17 cellular contexts compared by ENCODE assay signal in the genomic region with DNA sequence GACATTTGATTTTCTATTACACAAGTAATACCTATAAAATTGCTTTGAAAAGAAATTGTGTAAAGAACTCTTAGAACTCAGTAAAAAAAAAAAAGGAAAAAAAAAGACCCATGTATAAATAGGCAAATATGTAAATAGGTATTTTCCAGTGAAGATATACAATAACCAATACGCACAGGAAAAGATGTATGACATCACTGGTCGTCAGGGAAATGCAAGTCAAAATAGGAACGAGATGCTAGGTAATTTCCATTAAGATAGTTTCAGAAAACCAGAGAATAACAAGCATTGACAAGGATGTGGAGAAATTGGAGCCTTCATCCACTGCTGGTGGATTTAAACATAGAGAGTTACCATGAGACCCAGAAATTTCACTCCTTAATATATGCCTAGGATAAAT.
DNase-seq lines count a peak whose midpoint lies in the region; ATAC-seq and TF ChIP-seq lines count a peak whose summit lies in the region.
"Had no signal": no experiment of that assay in that cellular context is flagged by ENCODE, and none has a peak within 500 bp of the region (broad histone marks: within the 10 kb centered on the region; RNA-seq: fewer than 3 reads in every experiment).

No MANE protein-coding gene starts in this region.

- H3K9me3 Mint-ChIP-seq in MCF 10A (ENCODE audit: unreplicated experiment) = no peaks in the 10 kb centered on the region
- H3K9me3 Mint-ChIP-seq in IgD-negative memory B cell = peaks cover 0 to 6% (median 2%) of the 10 kb centered on the region in 3 donors
- H3K9me3 Mint-ChIP-seq in stimulated activated naive B cell treated with anti-CD40 and anti-IgM and Interleukin-4, amounts not matched to agents 10 μg/mL and 1 μg/mL and 100 μg/mL, for 72 hours = peaks cover 0 to 4% of the 10 kb centered on the region in 2 donors
- no peaks in the 10 kb centered on the region for H3K9me3 Mint-ChIP-seq in activated CD8-positive, alpha-beta T cell treated with anti-CD3 and anti-CD28 coated beads, Interleukin-2, amount 10 ng/mL, durations not matched to agents 7 days and 5 days (ENCODE audit: insufficient read depth)

- CTCF ChIA-PET in MCF 10A (lab: Yijun Ruan, JAX) = no interaction called here
- CTCF ChIA-PET in activated CD8-positive, alpha-beta T cell treated with anti-CD3 and anti-CD28 coated beads, Interleukin-2, amount 10 ng/mL, durations not matched to agents 7 days and 5 days (lab: Charles Lee) = no interaction called here

- no TSS peak for BruUV-seq in MCF 10A (replicated peaks; lab: Mats Ljungman, UMichigan)

- no peaks in the 10 kb centered on the region for H3K36me3 Mint-ChIP-seq in MCF 10A (ENCODE audit: insufficient read depth, unreplicated experiment)
- no peaks in the 10 kb centered on the region for H3K36me3 Mint-ChIP-seq in IgD-negative memory B cell
- H3K36me3 Mint-ChIP-seq in stimulated activated naive B cell treated with anti-CD40 and anti-IgM and Interleukin-4, amounts not matched to agents 10 μg/mL and 1 μg/mL and 100 μg/mL, for 72 hours = peaks cover 0 to 2% of the 10 kb centered on the region in 2 donors
- H3K36me3 Mint-ChIP-seq in activated CD8-positive, alpha-beta T cell treated with anti-CD3 and anti-CD28 coated beads, Interleukin-2, amount 10 ng/mL, durations not matched to agents 7 days and 5 days (ENCODE audit: low read depth) = no peaks in the 10 kb centered on the region

- H3K27me3 Mint-ChIP-seq in MCF 10A (ENCODE audit: insufficient read depth, unreplicated experiment) (peaks cover 7% of the 10 kb centered on the region), IgD-negative memory B cell (peaks cover 2% of the 10 kb centered on the region)
- no peaks in the 10 kb centered on the region for H3K27me3 Mint-ChIP-seq in stimulated activated naive B cell treated with anti-CD40 and anti-IgM and Interleukin-4, amounts not matched to agents 10 μg/mL and 1 μg/mL and 100 μg/mL, for 72 hours
- H3K27me3 Mint-ChIP-seq in activated CD8-positive, alpha-beta T cell treated with anti-CD3 and anti-CD28 coated beads, Interleukin-2, amount 10 ng/mL, durations not matched to agents 7 days and 5 days (ENCODE audit: low read depth) = no peaks in the 10 kb centered on the region
- H3K27me3 Mint-ChIP-seq: central memory CD8-positive, alpha-beta T cell had no signal

- TF ChIP-seq CTCF in MCF 10A (IDR thresholded peaks at IDR 0.05; ENCODE audit: unreplicated experiment) (no peak), breast epithelium (IDR thresholded peaks at IDR 0.05) (no peak), gastrocnemius medialis (IDR thresholded peaks at IDR 0.05 in 4 of 5, conservative IDR thresholded peaks at IDR 0.05 in 1 of 5) (no peak)

- in situ Hi-C loops in gastrocnemius medialis (cut with MboI; ENCODE audit: low sequenced_read_pairs in 4 of 4) = no loop called here

- DNase-seq in MCF 10A (ENCODE audit: unreplicated experiment) (peak; percentile 4), breast epithelium (ENCODE audit: low spot score in 2 of 2) (no peak), islet precursor cell (no peak), gastrocnemius medialis (no peak)
- peak; percentile 10 for DNase-seq in stimulated activated naive B cell treated with anti-CD40 and anti-IgM and Interleukin-4, amounts not matched to agents 10 μg/mL and 1 μg/mL and 100 μg/mL, for 72 hours
- DNase-seq in activated CD8-positive, alpha-beta T cell treated with anti-CD3 and anti-CD28 coated beads, Interleukin-2, amount 10 ng/mL, durations not matched to agents 7 days and 5 days = no peak
- DNase-seq: activated CD8-positive, alpha-beta memory T cell treated with anti-CD3 and anti-CD28 coated beads for 24 hours; activated naive CD4-positive, alpha-beta T cell treated with anti-CD3 and anti-CD28 coated beads, Interleukin-2, amount 50 U/mL, for 16 hours; DMS153; MG63; midbrain; NCI-H446 treated with DMSO at 0.1 percent for 48 hours; pancreas; upper lobe of left lung had no signal

- H3K4me3 Mint-ChIP-seq in MCF 10A (ENCODE audit: unreplicated experiment) = no peak overlapping the region
- H3K4me3 Mint-ChIP-seq in IgD-negative memory B cell = peak overlapping the region in 1 of 4 donors; percentile 19
- no peak overlapping the region for H3K4me3 Mint-ChIP-seq in stimulated activated naive B cell treated with anti-CD40 and anti-IgM and Interleukin-4, amounts not matched to agents 10 μg/mL and 1 μg/mL and 100 μg/mL, for 72 hours
- no peak overlapping the region for H3K4me3 Mint-ChIP-seq in activated CD8-positive, alpha-beta T cell treated with anti-CD3 and anti-CD28 coated beads, Interleukin-2, amount 10 ng/mL, durations not matched to agents 7 days and 5 days
- H3K4me3 Mint-ChIP-seq: central memory CD8-positive, alpha-beta T cell had no signal

- ATAC-seq in HG02759 (IDR thresholded peaks at IDR 0.05; ENCODE audit: unreplicated experiment) = peak; percentile 79
- ATAC-seq in stimulated activated naive B cell treated with anti-CD40 and anti-IgM and Interleukin-4, amounts not matched to agents 10 μg/mL and 1 μg/mL and 100 μg/mL, for 72 hours (replicated peaks) = peak; percentile 62 to 86
- no peak for ATAC-seq in activated CD8-positive, alpha-beta T cell treated with anti-CD3 and anti-CD28 coated beads, Interleukin-2, amount 10 ng/mL, durations not matched to agents 7 days and 5 days
- no peak for ATAC-seq in gastrocnemius medialis
- ATAC-seq: pancreas had no signal

- H3K4me1 Mint-ChIP-seq in MCF 10A (ENCODE audit: insufficient read depth, unreplicated experiment) (no peaks in the 10 kb centered on the region), IgD-negative memory B cell (peaks cover 5 to 9% (median 6%) of the 10 kb centered on the region in 3 donors)
- peaks cover 7% of the 10 kb centered on the region in 2 donors for H3K4me1 Mint-ChIP-seq in stimulated activated naive B cell treated with anti-CD40 and anti-IgM and Interleukin-4, amounts not matched to agents 10 μg/mL and 1 μg/mL and 100 μg/mL, for 72 hours
- H3K4me1 Mint-ChIP-seq in activated CD8-positive, alpha-beta T cell treated with anti-CD3 and anti-CD28 coated beads, Interleukin-2, amount 10 ng/mL, durations not matched to agents 7 days and 5 days (ENCODE audit: low read depth) = no peaks in the 10 kb centered on the region
- H3K4me1 Mint-ChIP-seq: central memory CD8-positive, alpha-beta T cell had no signal

- H3K9me3 ChIP-seq in breast epithelium = no peaks in the 10 kb centered on the region
- H3K9me3 ChIP-seq in gastrocnemius medialis = no peaks in the 10 kb centered on the region
- H3K9me3 ChIP-seq: MG63, pancreas, upper lobe of left lung had no signal

- no peak for TF ChIP-seq POLR2A in breast epithelium (IDR thresholded peaks at IDR 0.05)
- no peak for TF ChIP-seq POLR2A in gastrocnemius medialis (IDR thresholded peaks at IDR 0.05)

- no peaks in the 10 kb centered on the region for H3K36me3 ChIP-seq in breast epithelium
- H3K36me3 ChIP-seq in gastrocnemius medialis = no peaks in the 10 kb centered on the region
- H3K36me3 ChIP-seq: MG63, pancreas, upper lobe of left lung had no signal

- POLR2A ChIA-PET in MCF 10A (lab: Yijun Ruan, JAX) = no interaction called here
- POLR2A ChIA-PET in activated CD8-positive, alpha-beta T cell treated with anti-CD3 and anti-CD28 coated beads, Interleukin-2, amount 10 ng/mL, durations not matched to agents 7 days and 5 days (lab: Charles Lee) = no interaction called here

- no peak overlapping the region for H3K4me3 ChIP-seq in breast epithelium
- H3K4me3 ChIP-seq in gastrocnemius medialis = no peak overlapping the region
- H3K4me3 ChIP-seq: MG63, pancreas, upper lobe of left lung had no signal

- H3K27ac ChIP-seq in breast epithelium (no peak overlapping the region), gastrocnemius medialis (no peak overlapping the region)
- H3K27ac ChIP-seq: pancreas, upper lobe of left lung had no signal

- H3K27ac Mint-ChIP-seq in MCF 10A (ENCODE audit: low read depth, unreplicated experiment) (no peak overlapping the region), IgD-negative memory B cell (peak overlapping the region in 2 of 3 donors; percentile 4 to 83)
- peak overlapping the region; percentile 91 for H3K27ac Mint-ChIP-seq in stimulated activated naive B cell treated with anti-CD40 and anti-IgM and Interleukin-4, amounts not matched to agents 10 μg/mL and 1 μg/mL and 100 μg/mL, for 72 hours
- H3K27ac Mint-ChIP-seq in activated CD8-positive, alpha-beta T cell treated with anti-CD3 and anti-CD28 coated beads, Interleukin-2, amount 10 ng/mL, durations not matched to agents 7 days and 5 days = no peak overlapping the region

- H3K27me3 ChIP-seq in breast epithelium = no peaks in the 10 kb centered on the region
- no peaks in the 10 kb centered on the region for H3K27me3 ChIP-seq in gastrocnemius medialis
- H3K27me3 ChIP-seq: MG63, pancreas, upper lobe of left lung had no signal

- no peaks in the 10 kb centered on the region for H3K4me1 ChIP-seq in breast epithelium
- no peaks in the 10 kb centered on the region for H3K4me1 ChIP-seq in gastrocnemius medialis
- H3K4me1 ChIP-seq: pancreas, upper lobe of left lung had no signal

- intact Hi-C loops in MCF 10A (cut with micrococcal nuclease) (no loop called here), breast epithelium (cut with DNase I; ENCODE audit: low total_unique reads) (loop anchor here (5.0 kb wide), 1 partner anchor 1960 kb away; no protein-coding TSS in a partner anchor), gastrocnemius medialis (cut with DNase I; ENCODE audit: low total_unique reads) (no loop called here)

Comparison
In these comparisons a context has a peak if more than half of its experiments do, and no peak if none do; other contexts are left out.
1. DNase-seq: peak in MCF 10A (single experiment) and stimulated activated naive B cell treated with anti-CD40 and anti-IgM and Interleukin-4, amounts not matched to agents 10 μg/mL and 1 μg/mL and 100 μg/mL, for 72 hours (single experiment); none in breast epithelium (0 of 2), islet precursor cell (single experiment), activated CD8-positive, alpha-beta T cell treated with anti-CD3 and anti-CD28 coated beads, Interleukin-2, amount 10 ng/mL, durations not matched to agents 7 days and 5 days (single experiment) and gastrocnemius medialis (0 of 2).
2. H3K27ac Mint-ChIP-seq: peak in IgD-negative memory B cell (2 of 3) and stimulated activated naive B cell treated with anti-CD40 and anti-IgM and Interleukin-4, amounts not matched to agents 10 μg/mL and 1 μg/mL and 100 μg/mL, for 72 hours (single experiment); none in MCF 10A (single experiment) and activated CD8-positive, alpha-beta T cell treated with anti-CD3 and anti-CD28 coated beads, Interleukin-2, amount 10 ng/mL, durations not matched to agents 7 days and 5 days (single experiment).
3. ATAC-seq: peak in HG02759 (single experiment) and stimulated activated naive B cell treated with anti-CD40 and anti-IgM and Interleukin-4, amounts not matched to agents 10 μg/mL and 1 μg/mL and 100 μg/mL, for 72 hours (2 of 2); none in activated CD8-positive, alpha-beta T cell treated with anti-CD3 and anti-CD28 coated beads, Interleukin-2, amount 10 ng/mL, durations not matched to agents 7 days and 5 days (single experiment) and gastrocnemius medialis (0 of 2).